ENCODE assay signal across 26 cellular contexts in genomic region chr11:70894566-70894965, GRCh38.
"Had no signal": no experiment of that assay in that cellular context is flagged by ENCODE, and none has a peak within 500 bp of the region (broad histone marks: within the 10 kb centered on the region; RNA-seq: fewer than 3 reads in every experiment).

No MANE protein-coding gene starts in this region.

- H3K4me1 ChIP-seq: parathyroid adenoma, psoas muscle, right lobe of liver, sigmoid colon, stomach, suprapubic skin, testis, tibial artery, transverse colon, vagina had no signal

- FAIRE-seq: small intestine, urothelium cell line had no signal

- ATAC-seq: naive thymus-derived CD4-positive, alpha-beta T cell; natural killer cell; psoas muscle; right cardiac atrium; right lobe of liver; stimulated activated effector memory CD8-positive, alpha-beta T cell treated with anti-CD3 and anti-CD28 coated beads, Interleukin-12 subunit alpha, Interleukin-12 subunit beta, amount 100 ng/mL, for 72 hours; stimulated activated naive B cell treated with anti-CD40 and anti-IgM and Interleukin-4, amounts not matched to agents 10 μg/mL and 1 μg/mL and 100 μg/mL, for 72 hours had no signal

- H3K4me3 ChIP-seq: neural progenitor cell, ovary, psoas muscle, right lobe of liver, sigmoid colon, stomach, suprapubic skin, testis, tibial artery, transverse colon, vagina had no signal

- H3K9ac ChIP-seq: neural progenitor cell, parathyroid adenoma had no signal

- H2AFZ ChIP-seq: neural progenitor cell, parathyroid adenoma had no signal

- H3K27ac ChIP-seq: neural progenitor cell, neutrophil, ovary, parathyroid adenoma, psoas muscle, right lobe of liver, sigmoid colon, stomach, suprapubic skin, testis, tibial artery, transverse colon, vagina had no signal

- H3K9me3 ChIP-seq: neutrophil, ovary, right lobe of liver, testis, vagina had no signal

- H3K36me3 ChIP-seq: neural progenitor cell, neutrophil, ovary, right lobe of liver, sigmoid colon, suprapubic skin, tibial artery, transverse colon, vagina had no signal

- DNase-seq: naive thymus-derived CD4-positive, alpha-beta T cell; natural killer cell; nucleus accumbens; ovary; right cardiac atrium; sigmoid colon; small intestine; stimulated activated CD4-positive, alpha-beta T cell treated with anti-CD3 and anti-CD28 coated beads, Interleukin-15, amount 100 ng/mL, for 24 hours; stimulated activated CD4-positive, alpha-beta T cell treated with anti-CD3 and anti-CD28 coated beads, Interleukin-2, amount 100 ng/mL, for 24 hours; stimulated activated CD4-positive, alpha-beta T cell treated with anti-CD3 and anti-CD28 coated beads, Interleukin-2, amount 100 ng/mL, for 48 hours; stimulated activated CD4-positive, alpha-beta T cell treated with anti-CD3 and anti-CD28 coated beads, Interleukin-4, amount 100 ng/mL, for 24 hours; stimulated activated naive B cell treated with anti-CD40 and anti-IgM and Interleukin-4, amounts not matched to agents 10 μg/mL and 1 μg/mL and 100 μg/mL, for 72 hours; stimulated activated naive CD4-positive, alpha-beta T cell treated with Interleukin-2 at 50 U/mL for 16 hours; stomach; testis; tibial artery; transverse colon had no signal

- H3K4me2 ChIP-seq: neural progenitor cell had no signal

- H3K27me3 ChIP-seq: neural progenitor cell, neutrophil, ovary, right lobe of liver, sigmoid colon, stomach, suprapubic skin, testis, transverse colon, vagina had no signal
